ENCODE assay signal across 8 cellular contexts in the genomic region with DNA sequence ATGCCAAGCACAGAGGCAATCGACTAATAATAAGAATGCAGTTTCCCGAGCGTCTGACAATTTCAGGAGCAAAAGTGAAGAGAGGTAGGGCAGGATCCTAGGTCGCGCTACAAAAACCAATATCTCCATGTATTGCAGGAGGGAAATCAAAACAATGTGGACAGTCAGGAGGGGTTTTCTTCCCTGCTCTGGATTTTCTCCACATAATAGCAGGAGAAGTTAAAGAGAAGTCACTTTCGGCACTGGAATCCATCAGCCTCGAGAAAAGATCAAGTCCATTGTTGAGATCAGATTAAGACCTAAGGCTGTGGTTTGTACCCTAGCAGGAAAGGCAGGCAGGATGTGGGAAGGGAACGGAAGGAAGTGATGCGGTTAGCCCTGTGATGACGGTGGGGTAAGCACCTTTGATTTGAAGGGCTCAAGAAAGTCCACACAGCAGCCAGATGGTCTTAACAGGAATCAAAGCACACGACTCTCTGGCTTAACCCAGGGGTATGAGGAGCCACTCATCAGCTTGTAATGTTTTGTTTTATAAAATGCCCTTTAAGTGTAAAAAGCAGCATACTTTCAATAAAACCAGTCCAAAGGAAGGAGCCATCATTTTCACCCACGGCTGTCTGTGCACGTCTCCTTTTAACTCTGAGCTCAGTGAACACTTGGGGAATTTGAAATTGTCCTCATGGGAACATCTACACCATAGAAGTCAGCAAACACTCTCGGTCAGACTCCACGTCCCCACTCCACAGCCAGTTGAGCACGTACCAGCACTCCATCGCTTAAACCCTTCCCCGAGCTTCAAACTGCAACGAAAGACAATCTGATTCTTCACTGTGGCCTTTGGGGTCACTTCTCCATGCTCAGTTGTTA. TPM values are rescaled to one million over a fixed set of nuclear protein-coding genes. Genes with fewer than 3 reads are reported as not detected.
DNase-seq lines count a peak whose midpoint lies in the region; ATAC-seq and TF ChIP-seq lines count a peak whose summit lies in the region.

No MANE protein-coding gene starts in this region.

- H3K27me3 Mint-ChIP-seq in activated T-cell treated with anti-CD3 and anti-CD28 coated beads, Interleukin-2, amount 50 U/mL, for 4 hours (ENCODE audit: low read depth): no peaks in the 10 kb centered on the region

- no peaks in the 10 kb centered on the region for H3K36me3 Mint-ChIP-seq in activated T-cell treated with anti-CD3 and anti-CD28 coated beads, Interleukin-2, amount 50 U/mL, for 4 hours (ENCODE audit: insufficient read depth)

- DNase-seq in GM10248 (ENCODE audit: extremely low spot score) (peak; percentile 72), NAMALWA (ENCODE audit: low spot score) (peak; percentile 72), left ventricle myocardium superior (no peak), NCI-H510A treated with DMSO at 0.1 percent for 48 hours (lab: John Stamatoyannopoulos, UW) (no peak), RKO (ENCODE audit: low spot score) (no peak)
- peak; percentile 53 for DNase-seq in activated T-cell treated with anti-CD3 and anti-CD28 coated beads, Interleukin-2, amount 50 U/mL, for 4 hours
- DNase-seq in stimulated activated CD8-positive, alpha-beta memory T cell treated with anti-CD3 and anti-CD28 coated beads, Interleukin-2, amount 100 ng/mL, for 1 hour (ENCODE audit: low read depth in 2 of 2): peak; percentile 52 to 66

- CTCF ChIA-PET in GM10248 (lab: Yijun Ruan, JAX): interaction anchor here (1.0 to 1.5 kb wide), 6 partner anchors 9 to 30 kb away, joined by 3 to 10 read pairs (median 3); no protein-coding TSS in a partner anchor

- POLR2A ChIA-PET in GM10248 (lab: Yijun Ruan, JAX): no interaction called here

- ATAC-seq in GM21825 (IDR thresholded peaks at IDR 0.05; ENCODE audit: unreplicated experiment) (peak; percentile 99), left ventricle myocardium superior (peak; percentile 81)
- ATAC-seq in activated T-cell treated with anti-CD3 and anti-CD28 coated beads, Interleukin-2, amount 50 U/mL, for 4 hours: peak; percentile 79 to 89

- intact Hi-C loops in left ventricle myocardium superior (cut with micrococcal nuclease): no loop called here

- H3K4me1 Mint-ChIP-seq in activated T-cell treated with anti-CD3 and anti-CD28 coated beads, Interleukin-2, amount 50 U/mL, for 4 hours (ENCODE audit: low read depth): peaks cover 53% of the 10 kb centered on the region

- no peak for TF ChIP-seq CTCF in GM10248 (IDR thresholded peaks at IDR 0.05; ENCODE audit: control extremely low read depth, extremely low read depth, low read depth, missing control alignments)

- H3K4me3 Mint-ChIP-seq in activated T-cell treated with anti-CD3 and anti-CD28 coated beads, Interleukin-2, amount 50 U/mL, for 4 hours: peak overlapping the region; percentile 76

- H3K9me3 Mint-ChIP-seq in activated T-cell treated with anti-CD3 and anti-CD28 coated beads, Interleukin-2, amount 50 U/mL, for 4 hours: no peaks in the 10 kb centered on the region

RNA-seq across cellular contexts. Expression of a gene that starts 15.8 kb away (rescaled TPM):
- total RNA-seq in activated T-cell treated with anti-CD3 and anti-CD28 coated beads, Interleukin-2, amount 50 U/mL, for 4 hours: 10 to 100 TPM; 22.9 to 28.6 (median 24.5) TPM
- total RNA-seq in left ventricle myocardium superior: 89.9 TPM

Comparison
In these comparisons a context has a peak if more than half of its experiments do, and no peak if none do; other contexts are left out.
1. DNase-seq: peak in GM10248 (single experiment), NAMALWA (single experiment), activated T-cell treated with anti-CD3 and anti-CD28 coated beads, Interleukin-2, amount 50 U/mL, for 4 hours (single experiment) and stimulated activated CD8-positive, alpha-beta memory T cell treated with anti-CD3 and anti-CD28 coated beads, Interleukin-2, amount 100 ng/mL, for 1 hour (2 of 2); none in left ventricle myocardium superior (single experiment), NCI-H510A treated with DMSO at 0.1 percent for 48 hours (single experiment) and RKO (single experiment).
2. Peak in every context shown above with its lines, with median percentiles within 50 percentile points of each other: ATAC-seq.